8 cellular contexts compared by ENCODE assay signal in the genomic region with DNA sequence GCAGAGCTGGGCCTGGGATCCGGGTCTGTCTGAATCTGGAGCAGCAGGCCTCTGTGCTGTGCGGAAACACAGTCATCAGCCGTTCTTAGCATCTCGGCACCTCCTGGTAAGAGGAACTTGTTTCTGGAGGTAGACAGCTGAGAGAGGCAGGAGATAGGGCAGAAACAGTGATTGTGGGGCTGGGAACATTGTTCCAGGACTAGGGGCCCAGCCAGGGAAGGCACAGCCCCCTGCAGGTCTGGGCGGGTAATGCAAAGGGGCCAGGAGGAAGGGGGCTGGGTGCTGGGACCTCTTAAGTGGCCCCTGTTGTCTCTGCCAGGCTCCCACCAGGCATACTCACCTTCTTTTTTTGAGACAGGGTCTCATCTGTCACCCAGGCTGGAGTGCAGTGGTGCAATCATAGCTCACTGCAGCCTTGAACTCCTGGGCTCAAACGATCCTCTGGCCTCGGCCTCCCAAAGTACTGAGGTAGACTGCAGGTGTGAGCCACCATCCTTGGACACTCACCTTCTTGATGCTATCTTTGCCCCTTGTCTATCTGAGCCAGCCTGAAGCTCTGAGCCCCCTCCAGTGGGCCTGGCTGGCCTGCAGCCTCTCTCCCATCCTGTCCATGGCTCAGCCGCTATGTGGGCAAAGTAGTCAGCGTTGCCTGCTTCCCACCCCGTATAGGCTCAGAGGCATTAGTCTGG.
DNase-seq lines count a peak whose midpoint lies in the region; ATAC-seq and TF ChIP-seq lines count a peak whose summit lies in the region.

No MANE protein-coding gene starts in this region.

- H3K27me3 ChIP-seq in BE2C, result no peaks in the 10 kb centered on the region
- peaks cover 8% of the 10 kb centered on the region for H3K27me3 ChIP-seq in RWPE2 (ENCODE audit: insufficient read depth, poor library complexity, severe bottlenecking)
- H3K27me3 ChIP-seq in iPS DF 6.9 (ENCODE audit: control insufficient read depth, insufficient read depth, low read length), result no peaks in the 10 kb centered on the region; the same call in 1 of the 2 replicates
- H3K27me3 ChIP-seq in right atrium auricular region, result no peaks in the 10 kb centered on the region

- DNase-seq in BE2C (peak; percentile 52), RWPE2 (ENCODE audit: low spot score) (no peak), iPS DF 6.9 (ENCODE audit: low read depth, low spot score) (peak; percentile 43), mucosa of gallbladder (ENCODE audit: low spot score) (no peak), right atrium auricular region (ENCODE audit: low spot score) (no peak), activated gamma-delta T cell treated with Interleukin-2 at 50 U/mL for 16 hours (no peak)

- no CpG with 5 or more reads among the region's 10 CpGs for WGBS in iPS DF 6.9 (ENCODE audit: insufficient coverage, insufficient read length)

- TF ChIP-seq CTCF in BE2C (IDR thresholded peaks at IDR 0.05; ENCODE audit: low read depth, low read length) (peak; percentile 54), GM12873 (IDR thresholded peaks at IDR 0.05; ENCODE audit: insufficient read depth, low read depth, low read length, missing control alignments) (peak; percentile 78), RWPE2 (IDR thresholded peaks at IDR 0.05; ENCODE audit: poor library complexity, severe bottlenecking) (peak; percentile 34), right atrium auricular region (IDR thresholded peaks at IDR 0.05) (no peak)

- ATAC-seq in RWPE2 (ENCODE audit: low read depth) (0 out of 3 replicates have a peak, but pooled peaks have one; percentile 12), GM21825 (IDR thresholded peaks at IDR 0.05; ENCODE audit: unreplicated experiment) (no peak)

- no peak overlapping the region for H3K27ac ChIP-seq in RWPE2 (ENCODE audit: poor library complexity, severe bottlenecking)
- no peak overlapping the region for H3K27ac ChIP-seq in iPS DF 6.9 (ENCODE audit: low read length)
- no peak overlapping the region for H3K27ac ChIP-seq in right atrium auricular region

- H3K4me3 ChIP-seq in BE2C (ENCODE audit: low read depth, low read length) (no peak overlapping the region), RWPE2 (ENCODE audit: severe bottlenecking) (no peak overlapping the region), iPS DF 6.9 (ENCODE audit: low read length) (no peak overlapping the region), right atrium auricular region (no peak overlapping the region)

- peaks cover 14% of the 10 kb centered on the region for H3K4me1 ChIP-seq in BE2C
- no peaks in the 10 kb centered on the region for H3K4me1 ChIP-seq in RWPE2 (ENCODE audit: insufficient read depth, poor library complexity, severe bottlenecking)
- H3K4me1 ChIP-seq in iPS DF 6.9 (ENCODE audit: control insufficient read depth, insufficient read depth, low read length), result peaks cover 9% of the 10 kb centered on the region
- no peaks in the 10 kb centered on the region for H3K4me1 ChIP-seq in right atrium auricular region

- H3K36me3 ChIP-seq in BE2C, result no peaks in the 10 kb centered on the region
- H3K36me3 ChIP-seq in RWPE2 (ENCODE audit: low read depth), result no peaks in the 10 kb centered on the region
- H3K36me3 ChIP-seq in iPS DF 6.9 (ENCODE audit: control insufficient read depth, insufficient read depth, low read length), result no peaks in the 10 kb centered on the region
- H3K36me3 ChIP-seq in right atrium auricular region, result no peaks in the 10 kb centered on the region

- H3K9me3 ChIP-seq in BE2C, result no peaks in the 10 kb centered on the region
- H3K9me3 ChIP-seq in RWPE2 (ENCODE audit: severe bottlenecking), result no peaks in the 10 kb centered on the region
- H3K9me3 ChIP-seq in iPS DF 6.9 (ENCODE audit: control insufficient read depth, insufficient read depth, low read length), result no peaks in the 10 kb centered on the region
- no peaks in the 10 kb centered on the region for H3K9me3 ChIP-seq in right atrium auricular region

Comparison
In these comparisons a context has a peak if more than half of its experiments do, and no peak if none do; other contexts are left out.
1. DNase-seq: peak in BE2C (single experiment) and iPS DF 6.9 (single experiment); none in RWPE2 (single experiment), mucosa of gallbladder (single experiment), right atrium auricular region (single experiment) and activated gamma-delta T cell treated with Interleukin-2 at 50 U/mL for 16 hours (single experiment).
2. CTCF ChIP-seq: peak in BE2C (single experiment), GM12873 (single experiment) and RWPE2 (single experiment); none in right atrium auricular region (0 of 2).